In the genomic region with DNA sequence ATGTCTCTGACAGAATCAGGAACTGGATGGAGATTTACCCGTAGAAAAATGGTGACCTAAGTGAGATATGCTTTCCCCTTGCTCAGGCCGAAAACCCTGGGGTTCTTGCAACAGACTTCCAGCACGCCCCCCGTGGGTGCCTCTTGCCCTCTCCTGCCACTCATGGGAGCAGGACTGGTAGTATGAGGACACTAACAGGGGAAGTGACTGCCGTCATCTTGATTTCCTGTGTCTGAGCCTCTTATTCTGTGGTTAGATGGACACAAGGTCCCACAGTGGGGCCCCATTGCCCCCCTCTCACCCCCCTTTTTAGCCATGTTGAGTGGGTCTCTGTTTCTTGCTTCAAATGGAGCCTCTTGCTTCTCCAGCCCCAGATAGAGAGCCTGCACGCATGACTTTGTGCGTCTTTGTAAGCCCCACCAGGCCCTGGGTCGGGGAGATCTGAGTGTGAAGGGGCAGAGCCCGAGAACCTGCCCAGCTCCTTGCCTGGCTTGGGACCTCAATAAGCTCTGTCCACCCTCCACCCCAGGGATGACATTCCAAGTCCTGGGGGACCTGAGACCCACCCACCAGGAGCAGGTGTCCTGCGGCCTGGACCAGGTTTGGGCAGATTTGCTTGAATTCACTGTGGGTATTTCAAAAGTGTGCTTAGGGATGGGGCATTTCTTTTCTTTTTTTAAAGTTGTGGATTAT, we compare ENCODE assay signal across 7 cellular contexts. TPM values are rescaled to one million over a fixed set of nuclear protein-coding genes. Genes with fewer than 3 reads are reported as not detected.
A peak's percentile ranks its signal among the peaks of the same experiment; 100 is the strongest.
DNase-seq lines count a peak whose midpoint lies in the region; ATAC-seq and TF ChIP-seq lines count a peak whose summit lies in the region.

No MANE protein-coding gene starts in this region.

- TF ChIP-seq EP300 in stomach (IDR thresholded peaks at IDR 0.05) = no peak

- peaks cover 22 to 38% (median 29%) of the 10 kb centered on the region in 3 donors for H3K4me1 Mint-ChIP-seq in IgD-negative memory B cell

- peaks cover 10% of the 10 kb centered on the region for H3K27me3 Mint-ChIP-seq in IgD-negative memory B cell

- peak overlapping the region; percentile 2 to 71 (median 30) for H3K27ac Mint-ChIP-seq in IgD-negative memory B cell

- H3K4me1 ChIP-seq in left ventricle myocardium inferior = peaks cover 64% of the 10 kb centered on the region
- peaks cover 31 to 87% (median 43%) of the 10 kb centered on the region in 4 donors for H3K4me1 ChIP-seq in stomach

- no peak overlapping the region for H3K4me3 ChIP-seq in left ventricle myocardium inferior
- H3K4me3 ChIP-seq in stomach = peak overlapping the region in 1 of 4 donors; percentile 7

- H3K27me3 ChIP-seq in left ventricle myocardium inferior (ENCODE audit: low read depth) = no peaks in the 10 kb centered on the region
- H3K27me3 ChIP-seq in stomach = no peaks in the 10 kb centered on the region

- intact Hi-C loops in left ventricle myocardium inferior (cut with micrococcal nuclease) (loop anchor here (10.0 kb wide), 1 partner anchor 62 kb away; no protein-coding TSS in a partner anchor), stomach (cut with DNase I; ENCODE audit: low total_unique reads) (no loop called here)

- 72 to 89% (median 84%) methylated on average over 10 of the region's 10 CpGs for WGBS in stomach, 5 donors

- peak overlapping the region in 3 of 4 donors; percentile 8 to 83 (median 15) for H3K4me3 Mint-ChIP-seq in IgD-negative memory B cell

- H3K9me3 ChIP-seq in left ventricle myocardium inferior (replicated peaks) (no peaks in the 10 kb centered on the region), stomach (no peaks in the 10 kb centered on the region)

- H3K36me3 ChIP-seq in left ventricle myocardium inferior (no peaks in the 10 kb centered on the region), stomach (no peaks in the 10 kb centered on the region)

- H3K27ac ChIP-seq in left ventricle myocardium inferior (replicated peaks) (peak overlapping the region; percentile 94), stomach (peak overlapping the region in 4 of 5 donors; percentile 68 to 87 (median 76))

- no peaks in the 10 kb centered on the region for H3K9me3 Mint-ChIP-seq in IgD-negative memory B cell

- TF ChIP-seq POLR2A in stomach (IDR thresholded peaks at IDR 0.05) = no peak

- DNase-seq in SKM-1 (lab: John Stamatoyannopoulos, UW; ENCODE audit: unreplicated experiment) (peak; percentile 85), left ventricle myocardium inferior (no peak), stomach (no peak), NCI-H2227 treated with DMSO at 0.1 percent for 48 hours (lab: John Stamatoyannopoulos, UW) (no peak), NCI-H146 (lab: John Stamatoyannopoulos, UW) (no peak)

- ATAC-seq in HG03460 (IDR thresholded peaks at IDR 0.05; ENCODE audit: unreplicated experiment) = no peak

- no peaks in the 10 kb centered on the region for H3K36me3 Mint-ChIP-seq in IgD-negative memory B cell

- no peak for TF ChIP-seq CTCF in left ventricle myocardium inferior (IDR thresholded peaks at IDR 0.05; ENCODE audit: borderline replicate concordance)
- TF ChIP-seq CTCF in stomach (IDR thresholded peaks at IDR 0.05) = no peak

RNA-seq across cellular contexts. Expression of a gene that starts 12.6 kb away (rescaled TPM):
- 64.8 TPM for polyA plus RNA-seq in IgD-negative memory B cell
- 1.5 TPM for total RNA-seq in left ventricle myocardium inferior
- 1 to 10 TPM in 1 of 5 donors, under 1 TPM in 1, not detected in 3; 0.72 to 5.8 TPM for total RNA-seq in stomach
- polyA plus RNA-seq in stomach = 1 to 10 TPM; 1.1 to 2.4 (median 1.7) TPM

RNA-seq across cellular contexts. Expression of a gene that starts 38.8 kb away (rescaled TPM):
- polyA plus RNA-seq in IgD-negative memory B cell (not detected), stomach (10 to 100 TPM in 1 of 3 donors, 1 to 10 TPM in 1, under 1 TPM in 1; 0.44 to 10.8 (median 1.8) TPM)
- total RNA-seq in left ventricle myocardium inferior (not detected), stomach (1,000 to 10,000 TPM in 1 of 5 donors, 10 to 100 TPM in 1, 1 to 10 TPM in 1, under 1 TPM in 1, not detected in 1; 0.14 to 4,040 (median 7.4) TPM)

RNA-seq across cellular contexts. Expression of a gene that starts 47.0 kb away (rescaled TPM):
- not detected for polyA plus RNA-seq in IgD-negative memory B cell
- 23.3 TPM for total RNA-seq in left ventricle myocardium inferior
- 10 to 100 TPM in 2 of 5 donors, 1 to 10 TPM in 3; 2.3 to 23.2 (median 9.7) TPM for total RNA-seq in stomach
- 10 to 100 TPM; 11.3 to 20.0 (median 15.3) TPM for polyA plus RNA-seq in stomach
